8 cellular contexts compared by ENCODE assay signal in the genomic region with DNA sequence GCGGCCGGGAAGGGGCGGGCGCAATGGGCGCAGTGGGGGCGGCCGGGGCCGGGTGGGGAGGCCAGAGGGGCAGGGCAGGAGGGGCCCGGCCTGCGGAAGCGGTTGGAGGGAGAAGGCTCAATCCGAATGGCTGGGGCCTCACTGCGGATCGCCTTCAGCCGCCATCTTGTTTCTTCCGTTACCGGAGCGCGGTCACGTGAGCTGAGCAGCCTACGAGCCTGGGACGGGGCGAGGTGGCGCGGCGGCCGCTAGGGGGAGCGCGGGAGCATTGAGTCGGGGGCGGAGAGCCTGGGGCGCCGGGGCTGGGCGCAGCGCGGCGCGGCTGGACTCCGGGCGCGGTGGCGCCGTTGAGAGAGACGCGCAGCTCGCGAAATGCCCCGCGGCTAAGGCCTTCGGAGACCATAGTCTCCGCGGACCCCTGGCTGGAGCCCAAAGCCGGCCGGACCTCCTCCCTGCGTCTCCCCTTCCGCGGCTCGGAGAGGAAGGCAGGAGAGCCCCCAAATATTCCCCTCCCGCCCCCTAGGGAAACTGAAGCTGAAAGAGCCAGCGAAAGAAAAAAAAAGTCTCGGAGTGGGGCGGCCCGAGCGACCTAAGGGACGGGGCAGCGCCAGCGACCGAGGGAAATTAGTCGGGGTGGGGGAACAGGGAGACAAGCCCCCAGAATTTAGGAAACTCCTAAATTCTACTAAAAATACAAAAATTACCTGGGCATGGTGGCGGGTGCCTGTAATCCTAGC. TPM values are rescaled to one million over a fixed set of nuclear protein-coding genes. Genes with fewer than 3 reads are reported as not detected.
DNase-seq lines count a peak whose midpoint lies in the region; ATAC-seq and TF ChIP-seq lines count a peak whose summit lies in the region.
"Not testable (repeated sequence)": the region's sequence is repeated elsewhere in the genome, so short reads cannot be mapped to it uniquely, and the experiment has no call there.

LRRC37A3 (minus strand) TSS at position 190 of the 737 bp plus-strand sequence. CDS start 22,221 bp downstream, outside the sequence.

- not testable (repeated sequence) for H3K27me3 Mint-ChIP-seq in activated T-cell treated with anti-CD3 and anti-CD28 coated beads, Interleukin-2, amount 50 U/mL, for 4 hours (ENCODE audit: low read depth)

- H3K4me3 ChIP-seq in DOHH2 (ENCODE audit: low read length) (peak within 1 kb of the TSS; percentile 82), esophagus muscularis mucosa (peak within 1 kb of the TSS; percentile 77 to 95 (median 85)), muscle layer of duodenum (ENCODE audit: low read depth in 1 of 2, low read length in 2 of 2) (peak within 1 kb of the TSS; percentile 33 to 76)
- H3K4me3 ChIP-seq in KMS-11 (IDR thresholded peaks at IDR 0.05; ENCODE audit: insufficient read depth, low read depth, low read length): not testable (repeated sequence)

- H3K9me3 Mint-ChIP-seq in activated T-cell treated with anti-CD3 and anti-CD28 coated beads, Interleukin-2, amount 50 U/mL, for 4 hours: not testable (repeated sequence)

- intact Hi-C loops in esophagus muscularis mucosa (cut with DNase I): not testable (repeated sequence)

- ATAC-seq in GM21786 (IDR thresholded peaks at IDR 0.05; ENCODE audit: unreplicated experiment): peak; percentile 91
- ATAC-seq in activated T-cell treated with anti-CD3 and anti-CD28 coated beads, Interleukin-2, amount 50 U/mL, for 4 hours: peak; percentile 97 to 98

- H3K4me1 Mint-ChIP-seq in activated T-cell treated with anti-CD3 and anti-CD28 coated beads, Interleukin-2, amount 50 U/mL, for 4 hours (ENCODE audit: low read depth): not testable (repeated sequence)

- not testable (repeated sequence) for H3K27me3 ChIP-seq in DOHH2 (ENCODE audit: control insufficient read depth, low read length); KMS-11 (ENCODE audit: insufficient read depth, low read depth); esophagus muscularis mucosa; muscle layer of duodenum (ENCODE audit: low read depth, low read length)

- H2AFZ ChIP-seq in KMS-11 (ENCODE audit: low read depth): peak within 1 kb of the TSS; percentile 73

- peak within 1 kb of the TSS; percentile 97 for H3K9ac ChIP-seq in KMS-11

- H3K79me2 ChIP-seq in DOHH2 (ENCODE audit: control insufficient read depth, low read length); KMS-11 (ENCODE audit: insufficient read depth, low read depth): not testable (repeated sequence)

- peaks cover 18% of the 10 kb centered on the region for H3F3A ChIP-seq in DOHH2 (ENCODE audit: control insufficient read depth, insufficient read depth)

- DNase-seq in activated T-cell treated with anti-CD3 and anti-CD28 coated beads, Interleukin-2, amount 50 U/mL, for 4 hours: peak; percentile 99
- DNase-seq in esophagus muscularis mucosa (ENCODE audit: extremely low spot score): peak; percentile 99
- DNase-seq in stimulated activated CD8-positive, alpha-beta memory T cell treated with anti-CD3 and anti-CD28 coated beads, Interleukin-7, amount 100 ng/mL, for 24 hours (ENCODE audit: low read depth): peak; percentile 99

- TF ChIP-seq EP300 in esophagus muscularis mucosa (IDR thresholded peaks at IDR 0.05): not testable (repeated sequence)

- peaks cover 42% of the 10 kb centered on the region for H3K4me1 ChIP-seq in DOHH2 (ENCODE audit: control insufficient read depth, low read length)
- not testable (repeated sequence) for H3K4me1 ChIP-seq in KMS-11 (ENCODE audit: low read depth, poor library complexity, severe bottlenecking); muscle layer of duodenum (ENCODE audit: control insufficient read depth in 1 of 2, insufficient read depth in 2 of 2, low read length in 2 of 2)
- H3K4me1 ChIP-seq in esophagus muscularis mucosa: peaks cover 6 to 11% (median 9%) of the 10 kb centered on the region in 4 donors

- 2% methylated on average over 33 of the region's 70 CpGs for WGBS in esophagus muscularis mucosa

- H3K36me3 ChIP-seq in DOHH2 (ENCODE audit: control insufficient read depth, low read length); KMS-11 (ENCODE audit: insufficient read depth); esophagus muscularis mucosa; muscle layer of duodenum (ENCODE audit: control insufficient read depth in 1 of 2, insufficient read depth in 2 of 2, low read length in 2 of 2): not testable (repeated sequence)

- H3K36me3 Mint-ChIP-seq in activated T-cell treated with anti-CD3 and anti-CD28 coated beads, Interleukin-2, amount 50 U/mL, for 4 hours (ENCODE audit: insufficient read depth): not testable (repeated sequence)

- peak within 1 kb of the TSS; percentile 86 for H3K4me3 Mint-ChIP-seq in activated T-cell treated with anti-CD3 and anti-CD28 coated beads, Interleukin-2, amount 50 U/mL, for 4 hours

- H3K4me2 ChIP-seq in DOHH2 (ENCODE audit: low read length) (peak within 1 kb of the TSS; percentile 75), KMS-11 (peak within 1 kb of the TSS; percentile 83)

- peak; percentile 46 for TF ChIP-seq POLR2A in esophagus muscularis mucosa (IDR thresholded peaks at IDR 0.05; ENCODE audit: low read depth)

- not testable (repeated sequence) for H3K9me3 ChIP-seq in DOHH2 (ENCODE audit: control insufficient read depth, insufficient read depth, low read length); esophagus muscularis mucosa; muscle layer of duodenum (ENCODE audit: control insufficient read depth in 1 of 2, low read length in 2 of 2)

- peak within 1 kb of the TSS; percentile 69 for H3K27ac ChIP-seq in DOHH2 (ENCODE audit: low read depth, low read length)
- H3K27ac ChIP-seq in KMS-11: peak within 1 kb of the TSS; percentile 94
- H3K27ac ChIP-seq in esophagus muscularis mucosa (replicated peaks in 1 of 4): peak within 1 kb of the TSS; percentile 92 to 99 (median 97)
- H3K27ac ChIP-seq in muscle layer of duodenum (ENCODE audit: low read length): peak within 1 kb of the TSS; percentile 16

- TF ChIP-seq CTCF in DOHH2 (IDR thresholded peaks at IDR 0.05; ENCODE audit: low read depth, low read length, poor library complexity, severe bottlenecking) (peak; percentile 88), KMS-11 (conservative IDR thresholded peaks at IDR 0.05; ENCODE audit: low read depth, low read length) (peak; percentile 79), esophagus muscularis mucosa (IDR thresholded peaks at IDR 0.05) (peak; percentile 91 to 97 (median 95))

- not testable (repeated sequence) for H3K9me2 ChIP-seq in DOHH2 (replicated peaks; ENCODE audit: control insufficient read depth, low read length)

- H4K20me1 ChIP-seq in DOHH2 (ENCODE audit: control insufficient read depth, insufficient read depth, low read depth, low read length); KMS-11 (ENCODE audit: insufficient read depth): not testable (repeated sequence)

TF ChIP-seq in PFSK-1, 5 proteins besides CTCF, POLR2A, EP300 and RAD21:
- peak; percentile 80 for TF ChIP-seq POLR2AphosphoS5 (IDR thresholded peaks at IDR 0.05; ENCODE audit: low read depth, low read length)
- peak in 1 of 2 experiments; percentile 28; a peak in 1 of 4 replicates for TF ChIP-seq REST (IDR thresholded peaks at IDR 0.05; ENCODE audit: insufficient read depth in 1 of 2, low read depth in 2 of 2, low read length in 2 of 2)
- TF ChIP-seq TAF1 (IDR thresholded peaks at IDR 0.05; ENCODE audit: borderline replicate concordance, insufficient read depth, low read length): peak; percentile 86; the same call in 1 of the 2 replicates

RNA-seq across cellular contexts. Expression of gene LRRC37A3, which starts in this region (rescaled TPM):
- polyA plus RNA-seq in PFSK-1 (2012; ENCODE audit: insufficient read length, low read depth): 5.6 TPM
- 1 to 10 TPM; 1.9 to 3.0 (median 2.9) TPM for total RNA-seq in activated T-cell treated with anti-CD3 and anti-CD28 coated beads, Interleukin-2, amount 50 U/mL, for 4 hours
- 1 to 10 TPM; 2.4 to 5.8 (median 4.9) TPM for total RNA-seq in esophagus muscularis mucosa

Comparison
In these comparisons a context has a peak if more than half of its experiments do, and no peak if none do; other contexts are left out.
1. H3K27ac ChIP-seq: peak in every context shown above with its lines; median percentile 97 in esophagus muscularis mucosa; 94 in KMS-11; 69 in DOHH2; 16 in muscle layer of duodenum.